Comparison of ENCODE assay signal across 29 cellular contexts in genomic region chr1:167781558-167781957, GRCh38.
"Had no signal": no experiment of that assay in that cellular context is flagged by ENCODE, and none has a peak within 500 bp of the region (broad histone marks: within the 10 kb centered on the region; RNA-seq: fewer than 3 reads in every experiment).

No MANE protein-coding gene starts in this region.

- H3K4me1 ChIP-seq: stomach, suprapubic skin, testis, thyroid gland, tibial nerve, transverse colon, upper lobe of left lung, upper lobe of right lung, uterus had no signal

- FAIRE-seq: urothelium cell line had no signal

- H3K27me3 Mint-ChIP-seq: stimulated activated memory B cell treated with anti-CD40 and anti-IgM and Interleukin-4, amounts not matched to agents 10 μg/mL and 1 μg/mL and 100 μg/mL, for 72 hours; stimulated activated naive B cell treated with anti-CD40 and anti-IgM and Interleukin-4, amounts not matched to agents 10 μg/mL and 1 μg/mL and 100 μg/mL, for 72 hours; stimulated activated naive CD8-positive, alpha-beta T cell treated with anti-CD3 and anti-CD28 coated beads, Interleukin-15, amount 100 ng/mL, for 72 hours; stimulated activated naive CD8-positive, alpha-beta T cell treated with anti-CD3 and anti-CD28 coated beads, Interleukin-15, Interleukin-2, amounts not matched to agents 100 ng/mL and 50 ng/mL, for 24 hours; type B pancreatic cell had no signal

- ATAC-seq: stimulated activated effector memory CD8-positive, alpha-beta T cell treated with anti-CD3 and anti-CD28 coated beads, Interleukin-12 subunit alpha, Interleukin-12 subunit beta, amount 100 ng/mL, for 72 hours; stimulated activated memory B cell treated with anti-CD40 and anti-IgM and Interleukin-4, amounts not matched to agents 10 μg/mL and 1 μg/mL and 100 μg/mL, for 72 hours; stimulated activated naive B cell treated with anti-CD40 and anti-IgM and Interleukin-4, amounts not matched to agents 10 μg/mL and 1 μg/mL and 100 μg/mL, for 72 hours; stimulated activated naive CD8-positive, alpha-beta T cell treated with anti-CD3 and anti-CD28 coated beads, Interleukin-15, amount 100 ng/mL, for 72 hours; stimulated activated naive CD8-positive, alpha-beta T cell treated with anti-CD3 and anti-CD28 coated beads, Interleukin-15, Interleukin-2, amounts not matched to agents 100 U/mL and 50 U/mL, for 24 hours; upper lobe of right lung had no signal

- H3K27me3 ChIP-seq: stomach, suprapubic skin, testis, thyroid gland, tibial artery, tibial nerve, transverse colon, upper lobe of left lung, upper lobe of right lung, uterus, vagina had no signal

- H3K4me3 ChIP-seq: stomach, suprapubic skin, testis, thoracic aorta, thyroid gland, tibial artery, tibial nerve, transverse colon, upper lobe of left lung, upper lobe of right lung, uterus, vagina had no signal

- H3K36me3 ChIP-seq: thyroid gland, uterus, vagina had no signal

- H3K27ac ChIP-seq: stomach, suprapubic skin, testis, thoracic aorta, thyroid gland, tibial artery, tibial nerve, transverse colon, upper lobe of left lung, upper lobe of right lung, uterus, vagina had no signal

- H3K27ac Mint-ChIP-seq: stimulated activated effector memory CD8-positive, alpha-beta T cell treated with anti-CD3 and anti-CD28 coated beads, Interleukin-12 subunit alpha, Interleukin-12 subunit beta, amount 100 ng/mL, for 72 hours; stimulated activated memory B cell treated with anti-CD40 and anti-IgM and Interleukin-4, amounts not matched to agents 10 μg/mL and 1 μg/mL and 100 μg/mL, for 72 hours; stimulated activated naive B cell treated with anti-CD40 and anti-IgM and Interleukin-4, amounts not matched to agents 10 μg/mL and 1 μg/mL and 100 μg/mL, for 72 hours; stimulated activated naive CD8-positive, alpha-beta T cell treated with anti-CD3 and anti-CD28 coated beads, Interleukin-15, amount 100 ng/mL, for 72 hours; stimulated activated naive CD8-positive, alpha-beta T cell treated with anti-CD3 and anti-CD28 coated beads, Interleukin-15, Interleukin-2, amounts not matched to agents 100 ng/mL and 50 ng/mL, for 24 hours; type B pancreatic cell had no signal

- H3K9me3 Mint-ChIP-seq: stimulated activated naive CD8-positive, alpha-beta T cell treated with anti-CD3 and anti-CD28 coated beads, Interleukin-15, Interleukin-2, amounts not matched to agents 100 ng/mL and 50 ng/mL, for 24 hours had no signal

- H3K4me3 Mint-ChIP-seq: stimulated activated effector memory CD8-positive, alpha-beta T cell treated with anti-CD3 and anti-CD28 coated beads, Interleukin-12 subunit alpha, Interleukin-12 subunit beta, amount 100 ng/mL, for 72 hours; stimulated activated memory B cell treated with anti-CD40 and anti-IgM and Interleukin-4, amounts not matched to agents 10 μg/mL and 1 μg/mL and 100 μg/mL, for 72 hours; stimulated activated naive B cell treated with anti-CD40 and anti-IgM and Interleukin-4, amounts not matched to agents 10 μg/mL and 1 μg/mL and 100 μg/mL, for 72 hours; stimulated activated naive CD8-positive, alpha-beta T cell treated with anti-CD3 and anti-CD28 coated beads, Interleukin-15, amount 100 ng/mL, for 72 hours; stimulated activated naive CD8-positive, alpha-beta T cell treated with anti-CD3 and anti-CD28 coated beads, Interleukin-15, Interleukin-2, amounts not matched to agents 100 ng/mL and 50 ng/mL, for 24 hours; type B pancreatic cell had no signal

- H3K9me3 ChIP-seq: stomach, suprapubic skin, testis, thoracic aorta, thyroid gland, tibial artery, tibial nerve, transverse colon, upper lobe of left lung, upper lobe of right lung, uterus, vagina had no signal

- H3K4me1 Mint-ChIP-seq: stimulated activated effector memory CD8-positive, alpha-beta T cell treated with anti-CD3 and anti-CD28 coated beads, Interleukin-12 subunit alpha, Interleukin-12 subunit beta, amount 100 ng/mL, for 72 hours; stimulated activated memory B cell treated with anti-CD40 and anti-IgM and Interleukin-4, amounts not matched to agents 10 μg/mL and 1 μg/mL and 100 μg/mL, for 72 hours; stimulated activated naive B cell treated with anti-CD40 and anti-IgM and Interleukin-4, amounts not matched to agents 10 μg/mL and 1 μg/mL and 100 μg/mL, for 72 hours had no signal

- DNase-seq: stimulated activated CD4-positive, alpha-beta T cell treated with anti-CD3 and anti-CD28 coated beads, Interleukin-2, amount 100 ng/mL, for 48 hours; stimulated activated CD4-positive, alpha-beta T cell treated with anti-CD3 and anti-CD28 coated beads, Interleukin-4, amount 100 ng/mL, for 1 hour; stimulated activated CD4-positive, alpha-beta T cell treated with anti-CD3 and anti-CD28 coated beads, Interleukin-4, amount 100 ng/mL, for 24 hours; stimulated activated CD4-positive, alpha-beta T cell treated with anti-CD3 and anti-CD28 coated beads, Interleukin-4, amount 100 ng/mL, for 4 hours; stimulated activated CD8-positive, alpha-beta memory T cell treated with anti-CD3 and anti-CD28 coated beads, Interleukin-4, amount 100 ng/mL, for 48 hours; stimulated activated naive B cell treated with anti-CD40 and anti-IgM and Interleukin-4, amounts not matched to agents 10 μg/mL and 1 μg/mL and 100 μg/mL, for 72 hours; stimulated activated naive CD4-positive, alpha-beta T cell; stimulated activated naive CD4-positive, alpha-beta T cell treated with Interleukin-2 at 50 U/mL for 16 hours; stimulated activated naive CD8-positive, alpha-beta T cell treated with anti-CD3 and anti-CD28 coated beads, Interleukin-15, amount 100 ng/mL, for 72 hours; stimulated activated naive CD8-positive, alpha-beta T cell treated with anti-CD3 and anti-CD28 coated beads, Interleukin-15, Interleukin-2, amounts not matched to agents 100 U/mL and 50 U/mL, for 24 hours; stomach; substantia nigra; testis; thyroid gland; tibial artery; transverse colon; trophoblast cell; upper lobe of left lung; upper lobe of right lung; uterus had no signal
